Comparison of ENCODE assay signal across 11 cellular contexts in the genomic region with DNA sequence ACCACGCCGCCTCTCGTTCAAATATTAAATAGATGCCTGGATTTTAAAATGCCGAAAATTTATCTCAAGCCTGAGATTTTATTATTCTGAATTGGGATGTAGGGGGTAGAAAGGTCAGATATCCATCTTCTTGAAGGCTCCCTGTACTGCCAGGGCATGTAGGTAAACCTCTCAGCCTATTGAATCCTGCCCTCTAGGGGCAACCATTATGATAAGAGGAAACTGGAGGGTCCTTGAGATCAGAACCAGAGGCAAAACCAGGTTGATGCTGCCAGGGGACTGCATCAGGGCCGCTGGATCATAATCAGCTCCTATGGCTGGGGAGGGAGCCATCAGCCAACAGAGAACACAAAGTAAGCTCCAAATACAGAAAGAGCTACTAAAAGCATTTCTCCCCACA.
A peak's percentile ranks its signal among the peaks of the same experiment; 100 is the strongest.
DNase-seq lines count a peak whose midpoint lies in the region; ATAC-seq, FAIRE-seq and TF ChIP-seq lines count a peak whose summit lies in the region.
"Had no signal": no experiment of that assay in that cellular context is flagged by ENCODE, and none has a peak within 500 bp of the region (broad histone marks: within the 10 kb centered on the region; RNA-seq: fewer than 3 reads in every experiment).

No MANE protein-coding gene starts in this region.

- no peak for TF ChIP-seq EP300 in neural cell (conservative IDR thresholded peaks at IDR 0.05; ENCODE audit: poor library complexity, severe bottlenecking)

- H4K20me1 ChIP-seq in astrocyte (ENCODE audit: insufficient read depth, low read length) (no peaks in the 10 kb centered on the region), neural cell (ENCODE audit: insufficient read depth) (no peaks in the 10 kb centered on the region)

- H3K4me3 Mint-ChIP-seq in astrocyte (ENCODE audit: unreplicated experiment), result no peak overlapping the region
- H3K4me3 Mint-ChIP-seq: activated CD8-positive, alpha-beta T cell treated with anti-CD3 and anti-CD28 coated beads for 36 hours; activated naive CD8-positive, alpha-beta T cell treated with anti-CD3 and anti-CD28 coated beads, Interleukin-2, amount 50 U/mL, for 24 hours had no signal

- H3K27me3 ChIP-seq in astrocyte (ENCODE audit: insufficient read depth, low read length) (no peaks in the 10 kb centered on the region), neural cell (ENCODE audit: insufficient read depth, low read depth, low read length) (no peaks in the 10 kb centered on the region)

- no peak for ATAC-seq in GM19328 (IDR thresholded peaks at IDR 0.05; ENCODE audit: unreplicated experiment)
- ATAC-seq in HG03439 (IDR thresholded peaks at IDR 0.05; ENCODE audit: unreplicated experiment), result no peak
- ATAC-seq: activated CD8-positive, alpha-beta T cell treated with anti-CD3 and anti-CD28 coated beads for 36 hours; activated naive CD8-positive, alpha-beta T cell treated with anti-CD3 and anti-CD28 coated beads, Interleukin-2, amount 50 U/mL, for 24 hours had no signal

- H3K4me3 ChIP-seq in astrocyte (ENCODE audit: insufficient read depth, low read depth, low read length), result no peak overlapping the region
- H3K4me3 ChIP-seq in neural cell (ENCODE audit: low read length), result no peak overlapping the region

- no peak overlapping the region for H3K27ac Mint-ChIP-seq in astrocyte (ENCODE audit: unreplicated experiment)
- H3K27ac Mint-ChIP-seq: activated CD8-positive, alpha-beta T cell treated with anti-CD3 and anti-CD28 coated beads for 36 hours; activated naive CD8-positive, alpha-beta T cell treated with anti-CD3 and anti-CD28 coated beads, Interleukin-2, amount 50 U/mL, for 24 hours had no signal

- TF ChIP-seq CTCF in astrocyte (IDR thresholded peaks at IDR 0.05; ENCODE audit: insufficient read depth, low read depth, low read length) (peak; percentile 9), neural cell (IDR thresholded peaks at IDR 0.05; ENCODE audit: poor library complexity, severe bottlenecking) (peak; percentile 32)

- peak; percentile 23 for DNase-seq in NCI-H2196 (lab: John Stamatoyannopoulos, UW; ENCODE audit: unreplicated experiment)
- DNase-seq in NCI-H2196 treated with DMSO at 0.1 percent for 48 hours (lab: John Stamatoyannopoulos, UW; ENCODE audit: unreplicated experiment), result no peak
- DNase-seq in NCI-H2029 (lab: John Stamatoyannopoulos, UW), result peak; percentile 57
- DNase-seq in astrocyte (ENCODE audit: low read depth), result no peak
- no peak for DNase-seq in superior temporal gyrus (ENCODE audit: extremely low spot score)
- DNase-seq: activated CD8-positive, alpha-beta T cell treated with anti-CD3 and anti-CD28 coated beads for 36 hours; activated naive CD8-positive, alpha-beta T cell treated with anti-CD3 and anti-CD28 coated beads, Interleukin-2, amount 50 U/mL, for 24 hours; stimulated activated CD8-positive, alpha-beta memory T cell treated with anti-CD3 and anti-CD28 coated beads, Interleukin-4, amount 100 ng/mL, for 48 hours had no signal

- no peaks in the 10 kb centered on the region for H3F3A ChIP-seq in neural cell (ENCODE audit: insufficient read depth, low read length, poor library complexity, severe bottlenecking)

- no peaks in the 10 kb centered on the region for H3K4me1 ChIP-seq in astrocyte (ENCODE audit: insufficient read depth, low read length)

- FAIRE-seq in astrocyte (lab: Jason Lieb, UNC), result no peak

- H3K36me3 Mint-ChIP-seq in astrocyte (ENCODE audit: low read depth, unreplicated experiment), result no peaks in the 10 kb centered on the region

- H3K4me2 ChIP-seq in astrocyte (ENCODE audit: low read length) (no peak overlapping the region), neural cell (ENCODE audit: low read length) (no peak overlapping the region)

- no peaks in the 10 kb centered on the region for H3K36me3 ChIP-seq in astrocyte (ENCODE audit: insufficient read depth, low read length)
- H3K36me3 ChIP-seq in neural cell (ENCODE audit: insufficient read depth, low read length), result no peaks in the 10 kb centered on the region

- H3K27ac ChIP-seq in astrocyte (ENCODE audit: low read depth, low read length) (no peak overlapping the region), neural cell (ENCODE audit: low read length) (no peak overlapping the region)

- TF ChIP-seq RAD21 in neural cell (conservative IDR thresholded peaks at IDR 0.05), result peak; percentile 43

- H3K4me1 Mint-ChIP-seq in astrocyte (ENCODE audit: low read depth, unreplicated experiment), result peaks cover 2% of the 10 kb centered on the region
- H3K4me1 Mint-ChIP-seq: activated naive CD8-positive, alpha-beta T cell treated with anti-CD3 and anti-CD28 coated beads, Interleukin-2, amount 50 U/mL, for 24 hours had no signal

- H3K27me3 Mint-ChIP-seq in astrocyte (ENCODE audit: low read depth, unreplicated experiment), result peaks cover 5% of the 10 kb centered on the region
- H3K27me3 Mint-ChIP-seq: activated CD8-positive, alpha-beta T cell treated with anti-CD3 and anti-CD28 coated beads for 36 hours; activated naive CD8-positive, alpha-beta T cell treated with anti-CD3 and anti-CD28 coated beads, Interleukin-2, amount 50 U/mL, for 24 hours had no signal

- H3K9me3 ChIP-seq in astrocyte (ENCODE audit: insufficient read depth, low read depth, low read length) (no peaks in the 10 kb centered on the region), neural cell (ENCODE audit: low read length) (no peaks in the 10 kb centered on the region)

- H3K9me3 Mint-ChIP-seq in astrocyte (ENCODE audit: unreplicated experiment), result no peaks in the 10 kb centered on the region
- H3K9me3 Mint-ChIP-seq: activated CD8-positive, alpha-beta T cell treated with anti-CD3 and anti-CD28 coated beads for 36 hours; activated naive CD8-positive, alpha-beta T cell treated with anti-CD3 and anti-CD28 coated beads, Interleukin-2, amount 50 U/mL, for 24 hours had no signal

- no peaks in the 10 kb centered on the region for H3K79me2 ChIP-seq in astrocyte (ENCODE audit: insufficient read depth, low read length)
- H3K79me2 ChIP-seq in neural cell (replicated peaks; ENCODE audit: insufficient read depth, low read length), result no peaks in the 10 kb centered on the region

- no peak overlapping the region for H2AFZ ChIP-seq in astrocyte (ENCODE audit: low read depth, low read length)
- no peak overlapping the region for H2AFZ ChIP-seq in neural cell (ENCODE audit: low read depth, low read length)

- H3K9ac ChIP-seq in astrocyte (ENCODE audit: low read length), result no peak overlapping the region
- H3K9ac ChIP-seq in neural cell (ENCODE audit: low read length), result no peak overlapping the region

- no peaks in the 10 kb centered on the region for H3K9me2 ChIP-seq in neural cell (ENCODE audit: insufficient read depth, low read length)

TF ChIP-seq in neural cell, 6 proteins besides CTCF, POLR2A, EP300 and RAD21:
- TF ChIP-seq TAF1 (IDR thresholded peaks at IDR 0.05; ENCODE audit: low read depth) (no peak), POLR2AphosphoS5 (IDR thresholded peaks at IDR 0.05) (no peak), MXI1 (conservative IDR thresholded peaks at IDR 0.05; ENCODE audit: poor library complexity, severe bottlenecking) (no peak), SMC3 (conservative IDR thresholded peaks at IDR 0.05; ENCODE audit: poor library complexity) (no peak), REST (IDR thresholded peaks at IDR 0.05; ENCODE audit: borderline replicate concordance) (no peak), EZH2 (IDR thresholded peaks at IDR 0.05; ENCODE audit: borderline replicate concordance, insufficient read depth, low read length, poor library complexity, severe bottlenecking) (no peak)

Comparison
In these comparisons a context has a peak if more than half of its experiments do, and no peak if none do; other contexts are left out.
1. DNase-seq: peak in NCI-H2196 (single experiment) and NCI-H2029 (single experiment); none in NCI-H2196 treated with DMSO at 0.1 percent for 48 hours (single experiment), astrocyte (single experiment) and superior temporal gyrus (single experiment).